ENCODE assay signal across 15 cellular contexts in genomic region chr14:34436118-34436905, GRCh38.
DNase-seq lines count a peak whose midpoint lies in the region; ATAC-seq and TF ChIP-seq lines count a peak whose summit lies in the region.
"Had no signal": no experiment of that assay in that cellular context is flagged by ENCODE, and none has a peak within 500 bp of the region (broad histone marks: within the 10 kb centered on the region; RNA-seq: fewer than 3 reads in every experiment).

No MANE protein-coding gene starts in this region.

- no peak for TF ChIP-seq CTCF in epithelial cell of esophagus (IDR thresholded peaks at IDR 0.05; ENCODE audit: insufficient read depth, low read depth, low read length, missing control alignments)

- DNase-seq in NOMO-1 treated with DMSO at 0.1 percent for 48 hours (lab: John Stamatoyannopoulos, UW; ENCODE audit: unreplicated experiment) (peak; percentile 72), epithelial cell of esophagus (ENCODE audit: low read depth) (peak; percentile 23), skeletal muscle cell (ENCODE audit: low read depth) (peak; percentile 66), activated gamma-delta T cell treated with Interleukin-2 at 50 U/mL for 16 hours (no peak), NCI-H2196 treated with DMSO at 0.1 percent for 48 hours (lab: John Stamatoyannopoulos, UW; ENCODE audit: unreplicated experiment) (no peak)
- DNase-seq in activated T-cell treated with anti-CD3 and anti-CD28 coated beads, Interleukin-2, amount 50 U/mL, for 1 hour, result no peak
- DNase-seq: activated CD4-positive, alpha-beta T cell treated with anti-CD3 and anti-CD28 coated beads for 36 hours; activated gamma-delta T cell; DMS153; dorsolateral prefrontal cortex; KBM-7 had no signal

- no peak overlapping the region for H3K4me3 ChIP-seq in epithelial cell of esophagus (ENCODE audit: low read length)
- no peak overlapping the region for H3K4me3 ChIP-seq in skeletal muscle cell (ENCODE audit: low read depth, low read length)
- H3K4me3 ChIP-seq: dorsolateral prefrontal cortex, vagina had no signal

- ATAC-seq in GM19351 (IDR thresholded peaks at IDR 0.05; ENCODE audit: unreplicated experiment) (peak; percentile 69), HG02759 (IDR thresholded peaks at IDR 0.05; ENCODE audit: unreplicated experiment) (no peak)
- ATAC-seq: activated CD4-positive, alpha-beta T cell treated with anti-CD3 and anti-CD28 coated beads for 36 hours; sciatic nerve had no signal

Comparison
In these comparisons a context has a peak if more than half of its experiments do, and no peak if none do; other contexts are left out.
1. DNase-seq: peak in NOMO-1 treated with DMSO at 0.1 percent for 48 hours (single experiment), epithelial cell of esophagus (single experiment) and skeletal muscle cell (single experiment); none in activated T-cell treated with anti-CD3 and anti-CD28 coated beads, Interleukin-2, amount 50 U/mL, for 1 hour (single experiment), activated gamma-delta T cell treated with Interleukin-2 at 50 U/mL for 16 hours (single experiment) and NCI-H2196 treated with DMSO at 0.1 percent for 48 hours (single experiment).